ENCODE assay signal across 12 cellular contexts in genomic region chr5:42812620-42813019, GRCh38. TPM values are rescaled to one million over a fixed set of nuclear protein-coding genes. Genes with fewer than 3 reads are reported as not detected.
DNase-seq lines count a peak whose midpoint lies in the region; ATAC-seq and TF ChIP-seq lines count a peak whose summit lies in the region.
"Had no signal": no experiment of that assay in that cellular context is flagged by ENCODE, and none has a peak within 500 bp of the region (broad histone marks: within the 10 kb centered on the region; RNA-seq: fewer than 3 reads in every experiment).

No MANE protein-coding gene starts in this region.

- H4K20me1 ChIP-seq in GM23248 (ENCODE audit: insufficient read depth): no peaks in the 10 kb centered on the region
- no peaks in the 10 kb centered on the region for H4K20me1 ChIP-seq in smooth muscle cell (ENCODE audit: low read depth)

- H3K36me3 ChIP-seq in GM23248 (ENCODE audit: low read depth): no peaks in the 10 kb centered on the region
- H3K36me3 ChIP-seq in body of pancreas (replicated peaks in 1 of 2; ENCODE audit: insufficient read depth in 1 of 2, low read depth in 2 of 2): no peaks in the 10 kb centered on the region
- peaks cover 4% of the 10 kb centered on the region for H3K36me3 ChIP-seq in lower lobe of right lung
- H3K36me3 ChIP-seq in smooth muscle cell (ENCODE audit: low read depth): no peaks in the 10 kb centered on the region

- DNase-seq in GM23248 (no peak), body of pancreas (no peak), lower lobe of right lung (no peak), smooth muscle cell (lab: John Stamatoyannopoulos, UW; ENCODE audit: unreplicated experiment) (no peak), NCI-H774 (lab: John Stamatoyannopoulos, UW) (no peak), occipital lobe (lab: John Stamatoyannopoulos, UW) (no peak)
- DNase-seq: activated naive CD4-positive, alpha-beta T cell treated with anti-CD3 and anti-CD28 coated beads, Interleukin-2, amount 50 U/mL, for 16 hours; HFFc6; NCI-H1092 treated with DMSO at 0.1 percent for 48 hours; NCI-H345 had no signal

- H3K4me1 ChIP-seq in GM23248 (ENCODE audit: insufficient read depth) (peaks cover 7% of the 10 kb centered on the region; the same call in 1 of the 2 replicates), body of pancreas (peaks cover 37% of the 10 kb centered on the region), lower lobe of right lung (peaks cover 16% of the 10 kb centered on the region), smooth muscle cell (ENCODE audit: low read depth) (peaks cover 29% of the 10 kb centered on the region)

- H3K9me2 ChIP-seq in GM23248 (ENCODE audit: insufficient read depth): no peaks in the 10 kb centered on the region

- H3K9ac ChIP-seq in GM23248 (no peak overlapping the region), smooth muscle cell (ENCODE audit: low read depth) (no peak overlapping the region)

- H3K4me3 ChIP-seq in GM23248: no peak overlapping the region
- no peak overlapping the region for H3K4me3 ChIP-seq in body of pancreas
- H3K4me3 ChIP-seq in lower lobe of right lung: no peak overlapping the region
- no peak overlapping the region for H3K4me3 ChIP-seq in smooth muscle cell

- WGBS in GM23248 (ENCODE audit: low coverage in 1 of 2, low lambda C conversion rate in 2 of 2, missing lambda C conversion rate in 2 of 2), 2 experiments: 79% methylated on average over 2 of the region's 2 CpGs
- 33 to 39% methylated on average over 2 of the region's 2 CpGs for WGBS in body of pancreas, 2 donors
- WGBS in smooth muscle cell (ENCODE audit: low lambda C conversion rate): 93% methylated on average over 2 of the region's 2 CpGs

- no peak for TF ChIP-seq CTCF in body of pancreas (IDR thresholded peaks at IDR 0.05)
- TF ChIP-seq CTCF in lower lobe of right lung (IDR thresholded peaks at IDR 0.05): no peak
- no peak for TF ChIP-seq CTCF in smooth muscle cell (IDR thresholded peaks at IDR 0.05; ENCODE audit: borderline replicate concordance, insufficient read depth, poor library complexity, severe bottlenecking)

- H3K27me3 ChIP-seq in GM23248 (replicated peaks; ENCODE audit: insufficient read depth): no peaks in the 10 kb centered on the region
- H3K27me3 ChIP-seq in body of pancreas: no peaks in the 10 kb centered on the region
- no peaks in the 10 kb centered on the region for H3K27me3 ChIP-seq in lower lobe of right lung (ENCODE audit: low read depth)
- no peaks in the 10 kb centered on the region for H3K27me3 ChIP-seq in smooth muscle cell (ENCODE audit: low read depth)

- no peaks in the 10 kb centered on the region for H3K79me2 ChIP-seq in GM23248 (ENCODE audit: insufficient read depth)
- H3K79me2 ChIP-seq in smooth muscle cell (ENCODE audit: low read depth): no peaks in the 10 kb centered on the region

- TF ChIP-seq POLR2A in body of pancreas (IDR thresholded peaks at IDR 0.05): no peak

- H3F3A ChIP-seq in GM23248 (ENCODE audit: insufficient read depth) (no peaks in the 10 kb centered on the region), smooth muscle cell (ENCODE audit: low read depth) (no peaks in the 10 kb centered on the region)

- intact Hi-C loops in body of pancreas (cut with DNase I): no loop called here
- intact Hi-C loops in lower lobe of right lung (cut with DNase I): no loop called here

- H3K4me2 ChIP-seq in GM23248 (ENCODE audit: unreplicated experiment): no peak overlapping the region
- no peak overlapping the region for H3K4me2 ChIP-seq in smooth muscle cell

- ATAC-seq in body of pancreas (no peak), lower lobe of right lung (no peak), HG02642 (IDR thresholded peaks at IDR 0.05; ENCODE audit: poor library complexity, unreplicated experiment) (no peak), HG03280 (IDR thresholded peaks at IDR 0.05; ENCODE audit: unreplicated experiment) (no peak)

- H3K9me3 ChIP-seq in GM23248 (ENCODE audit: low read depth) (no peaks in the 10 kb centered on the region), body of pancreas (no peaks in the 10 kb centered on the region), lower lobe of right lung (no peaks in the 10 kb centered on the region), smooth muscle cell (replicated peaks; ENCODE audit: low read depth) (no peaks in the 10 kb centered on the region)

- H3K27ac ChIP-seq in GM23248: no peak overlapping the region
- H3K27ac ChIP-seq in body of pancreas: peak overlapping the region in 3 of 4 donors; percentile 79 to 85 (median 83)
- H3K27ac ChIP-seq in lower lobe of right lung: peak overlapping the region; percentile 78
- no peak overlapping the region for H3K27ac ChIP-seq in smooth muscle cell (ENCODE audit: low read depth)

- in situ Hi-C loops in GM23248 (cut with MboI): no loop called here

- H2AFZ ChIP-seq in GM23248 (peak overlapping the region; percentile 59; the same call in 1 of the 2 replicates), smooth muscle cell (ENCODE audit: low read depth) (peak overlapping the region; percentile 83)

RNA-seq across cellular contexts. Expression of gene SELENOP, which starts 0.9 kb away (rescaled TPM):
- total RNA-seq in GM23248 (2014; rRNA removed; shearing (Covaris generic)): 1.4 and 1.5 TPM in 2 replicates
- polyA plus RNA-seq in GM23248 (2016; fragmentation: Nextera tagmentation; extraction: Ambion mirVana) (1.2 and 1.5 TPM in 2 replicates), smooth muscle cell (11.1 and 12.2 TPM in 2 replicates)
- total RNA-seq in body of pancreas (100 to 1,000 TPM in 1 of 2 donors, 10 to 100 TPM in 1; 97.9 to 289 TPM), lower lobe of right lung (705 TPM), smooth muscle cell (11.9 and 14.0 TPM in 2 replicates), occipital lobe (53.7 TPM)

RNA-seq across cellular contexts. Expression of gene CCDC152, which starts 56.0 kb away (rescaled TPM):
- total RNA-seq in GM23248 (2014; rRNA removed; shearing (Covaris generic)): 0.89 and 2.8 TPM in 2 replicates
- polyA plus RNA-seq in GM23248 (2016; fragmentation: Nextera tagmentation; extraction: Ambion mirVana) (5.7 and 6.4 TPM in 2 replicates), smooth muscle cell (0.98 and 1.4 TPM in 2 replicates)
- total RNA-seq in body of pancreas (1 to 10 TPM in 1 of 2 donors, not detected in 1; 1.3 TPM), lower lobe of right lung (1.3 TPM), smooth muscle cell (0.18 and 1.6 TPM in 2 replicates), occipital lobe (12.9 TPM)

Comparison
In these comparisons a context has a peak if more than half of its experiments do, and no peak if none do; other contexts are left out.
1. H3K27ac ChIP-seq: peak in body of pancreas (3 of 4) and lower lobe of right lung (single experiment); none in GM23248 (single experiment) and smooth muscle cell (single experiment).